In the genomic region with DNA sequence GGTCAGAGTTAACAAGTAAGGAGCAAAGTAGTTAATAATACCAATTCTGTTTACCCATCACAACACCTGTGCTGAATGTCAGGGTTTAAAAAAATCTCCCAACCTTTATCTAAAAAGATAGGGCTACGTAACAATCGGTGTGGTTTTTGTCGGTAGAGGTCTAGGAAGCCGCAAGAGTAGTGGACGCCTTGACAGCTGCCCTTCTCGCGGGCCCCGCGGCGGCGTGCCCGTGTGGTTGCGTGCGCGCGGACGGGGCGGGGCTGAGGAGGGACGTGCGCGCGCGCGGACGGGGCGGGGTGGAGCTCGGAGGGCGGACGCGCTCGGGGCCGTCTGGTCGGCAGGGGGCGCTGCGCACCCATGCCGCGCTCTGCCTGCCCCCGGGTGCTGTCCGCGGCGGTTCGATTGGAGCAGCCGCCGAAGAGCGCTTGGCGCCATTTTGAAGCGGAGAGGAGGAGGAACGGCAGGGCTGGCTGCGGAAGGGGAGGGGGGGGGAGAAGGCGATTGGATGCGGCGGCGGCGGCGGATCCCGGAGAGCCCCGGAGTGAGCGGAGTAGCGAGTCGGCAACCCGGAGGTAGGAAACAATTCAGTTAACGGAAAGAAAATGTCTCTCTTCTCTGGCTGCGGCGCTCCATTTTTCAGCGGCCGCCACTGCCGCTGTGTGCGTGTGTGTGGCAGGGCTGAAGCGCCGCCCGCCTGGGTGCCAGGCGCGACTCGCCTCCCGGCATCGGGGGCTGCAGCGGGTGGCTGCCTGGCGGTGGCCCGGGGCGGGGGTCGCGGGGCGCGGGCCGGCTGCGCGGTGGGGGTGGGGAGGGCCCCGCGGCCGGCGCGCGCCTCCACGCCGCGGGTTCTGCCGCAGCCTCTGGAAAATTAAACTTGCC, we compare ENCODE assay signal across 8 cellular contexts. TPM values are rescaled to one million over a fixed set of nuclear protein-coding genes. Genes with fewer than 3 reads are reported as not detected.
DNase-seq lines count a peak whose midpoint lies in the region; ATAC-seq and TF ChIP-seq lines count a peak whose summit lies in the region.

A gene with protein sequence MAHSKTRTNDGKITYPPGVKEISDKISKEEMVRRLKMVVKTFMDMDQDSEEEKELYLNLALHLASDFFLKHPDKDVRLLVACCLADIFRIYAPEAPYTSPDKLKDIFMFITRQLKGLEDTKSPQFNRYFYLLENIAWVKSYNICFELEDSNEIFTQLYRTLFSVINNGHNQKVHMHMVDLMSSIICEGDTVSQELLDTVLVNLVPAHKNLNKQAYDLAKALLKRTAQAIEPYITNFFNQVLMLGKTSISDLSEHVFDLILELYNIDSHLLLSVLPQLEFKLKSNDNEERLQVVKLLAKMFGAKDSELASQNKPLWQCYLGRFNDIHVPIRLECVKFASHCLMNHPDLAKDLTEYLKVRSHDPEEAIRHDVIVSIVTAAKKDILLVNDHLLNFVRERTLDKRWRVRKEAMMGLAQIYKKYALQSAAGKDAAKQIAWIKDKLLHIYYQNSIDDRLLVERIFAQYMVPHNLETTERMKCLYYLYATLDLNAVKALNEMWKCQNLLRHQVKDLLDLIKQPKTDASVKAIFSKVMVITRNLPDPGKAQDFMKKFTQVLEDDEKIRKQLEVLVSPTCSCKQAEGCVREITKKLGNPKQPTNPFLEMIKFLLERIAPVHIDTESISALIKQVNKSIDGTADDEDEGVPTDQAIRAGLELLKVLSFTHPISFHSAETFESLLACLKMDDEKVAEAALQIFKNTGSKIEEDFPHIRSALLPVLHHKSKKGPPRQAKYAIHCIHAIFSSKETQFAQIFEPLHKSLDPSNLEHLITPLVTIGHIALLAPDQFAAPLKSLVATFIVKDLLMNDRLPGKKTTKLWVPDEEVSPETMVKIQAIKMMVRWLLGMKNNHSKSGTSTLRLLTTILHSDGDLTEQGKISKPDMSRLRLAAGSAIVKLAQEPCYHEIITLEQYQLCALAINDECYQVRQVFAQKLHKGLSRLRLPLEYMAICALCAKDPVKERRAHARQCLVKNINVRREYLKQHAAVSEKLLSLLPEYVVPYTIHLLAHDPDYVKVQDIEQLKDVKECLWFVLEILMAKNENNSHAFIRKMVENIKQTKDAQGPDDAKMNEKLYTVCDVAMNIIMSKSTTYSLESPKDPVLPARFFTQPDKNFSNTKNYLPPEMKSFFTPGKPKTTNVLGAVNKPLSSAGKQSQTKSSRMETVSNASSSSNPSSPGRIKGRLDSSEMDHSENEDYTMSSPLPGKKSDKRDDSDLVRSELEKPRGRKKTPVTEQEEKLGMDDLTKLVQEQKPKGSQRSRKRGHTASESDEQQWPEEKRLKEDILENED (N-terminal part only) (plus strand): TSS at position 431 of the 879 bp plus-strand sequence. CDS start 62,321 bp downstream, outside the sequence.

- peaks cover 6% of the 10 kb centered on the region; the same call in 1 of the 2 replicates for H3K36me3 ChIP-seq in DOHH2 (ENCODE audit: control insufficient read depth, low read length)

- H3K27ac ChIP-seq in DOHH2 (ENCODE audit: low read depth, low read length) = peak within 1 kb of the TSS; percentile 77

- peaks cover 2% of the 10 kb centered on the region for H3K36me3 Mint-ChIP-seq in activated T-helper 1 cell treated with anti-CD3 and anti-CD28 coated beads, Interleukin-12 subunit alpha, Interleukin-12 subunit beta, Interleukin-2, Interleukin-4 antibody, amounts not matched to agents 30 ng/mL and 10 ng/mL and 1 ng/mL, durations not matched to agents 14 hours and 24 hours and 36 hours (ENCODE audit: low read depth)
- H3K36me3 Mint-ChIP-seq in naive B cell = no peaks in the 10 kb centered on the region
- no peaks in the 10 kb centered on the region for H3K36me3 Mint-ChIP-seq in stimulated activated memory B cell treated with anti-CD40 and anti-IgM and Interleukin-4, amounts not matched to agents 10 μg/mL and 1 μg/mL and 100 μg/mL, for 72 hours

- H3K4me3 Mint-ChIP-seq in activated T-helper 1 cell treated with anti-CD3 and anti-CD28 coated beads, Interleukin-12 subunit alpha, Interleukin-12 subunit beta, Interleukin-2, Interleukin-4 antibody, amounts not matched to agents 30 ng/mL and 10 ng/mL and 1 ng/mL, durations not matched to agents 14 hours and 24 hours and 36 hours = peak within 1 kb of the TSS; percentile 95
- H3K4me3 Mint-ChIP-seq in naive B cell = peak within 1 kb of the TSS; percentile 93 to 99 (median 96)
- peak within 1 kb of the TSS; percentile 93 for H3K4me3 Mint-ChIP-seq in stimulated activated memory B cell treated with anti-CD40 and anti-IgM and Interleukin-4, amounts not matched to agents 10 μg/mL and 1 μg/mL and 100 μg/mL, for 72 hours

- peaks cover 16% of the 10 kb centered on the region for H3K27me3 Mint-ChIP-seq in activated T-helper 1 cell treated with anti-CD3 and anti-CD28 coated beads, Interleukin-12 subunit alpha, Interleukin-12 subunit beta, Interleukin-2, Interleukin-4 antibody, amounts not matched to agents 30 ng/mL and 10 ng/mL and 1 ng/mL, durations not matched to agents 14 hours and 24 hours and 36 hours (ENCODE audit: insufficient read depth)
- peaks cover 0 to 11% (median 0%) of the 10 kb centered on the region in 3 donors for H3K27me3 Mint-ChIP-seq in naive B cell
- H3K27me3 Mint-ChIP-seq in stimulated activated memory B cell treated with anti-CD40 and anti-IgM and Interleukin-4, amounts not matched to agents 10 μg/mL and 1 μg/mL and 100 μg/mL, for 72 hours = no peaks in the 10 kb centered on the region

- DNase-seq in Kasumi-1 (lab: John Stamatoyannopoulos, UW) (peak; percentile 64 to 79), RKO (ENCODE audit: low spot score) (peak; percentile 93), fibroblast of gingiva (ENCODE audit: low read depth) (peak; percentile 96), naive B cell (peak; percentile 96)
- peak; percentile 93 for DNase-seq in activated T-helper 1 cell treated with anti-CD3 and anti-CD28 coated beads, Interleukin-12 subunit alpha, Interleukin-12 subunit beta, Interleukin-2, Interleukin-4 antibody, amounts not matched to agents 30 ng/mL and 10 ng/mL and 1 ng/mL, durations not matched to agents 14 hours and 24 hours and 36 hours (ENCODE audit: low spot score)

- peak within 1 kb of the TSS; percentile 96 for H3K27ac Mint-ChIP-seq in activated T-helper 1 cell treated with anti-CD3 and anti-CD28 coated beads, Interleukin-12 subunit alpha, Interleukin-12 subunit beta, Interleukin-2, Interleukin-4 antibody, amounts not matched to agents 30 ng/mL and 10 ng/mL and 1 ng/mL, durations not matched to agents 14 hours and 24 hours and 36 hours
- H3K27ac Mint-ChIP-seq in naive B cell = peak within 1 kb of the TSS; percentile 93 to 98 (median 96)
- H3K27ac Mint-ChIP-seq in stimulated activated memory B cell treated with anti-CD40 and anti-IgM and Interleukin-4, amounts not matched to agents 10 μg/mL and 1 μg/mL and 100 μg/mL, for 72 hours = peak within 1 kb of the TSS; percentile 89

- no peaks in the 10 kb centered on the region for H3K9me3 ChIP-seq in DOHH2 (ENCODE audit: control insufficient read depth, insufficient read depth, low read length)

- peak within 1 kb of the TSS; percentile 91 for H3K4me2 ChIP-seq in DOHH2 (ENCODE audit: low read length)

- H3K27me3 ChIP-seq in DOHH2 (ENCODE audit: control insufficient read depth, low read length) = no peaks in the 10 kb centered on the region

- peaks cover 18% of the 10 kb centered on the region for H4K20me1 ChIP-seq in DOHH2 (ENCODE audit: control insufficient read depth, insufficient read depth, low read depth, low read length)

- intact Hi-C loops in activated T-helper 1 cell treated with anti-CD3 and anti-CD28 coated beads, Interleukin-12 subunit alpha, Interleukin-12 subunit beta, Interleukin-2, Interleukin-4 antibody, amounts not matched to agents 30 ng/mL and 10 ng/mL and 1 ng/mL, durations not matched to agents 14 hours and 24 hours and 36 hours (cut with micrococcal nuclease) = loop anchor here (1.0 to 10.0 kb wide), 17 partner anchors 48 to 1231 kb away; partner anchors contain the start of genes BRCA2, FRY, N4BP2L2 and RFC3

- ATAC-seq in GM21825 (IDR thresholded peaks at IDR 0.05; ENCODE audit: unreplicated experiment) (peak; percentile 86), naive B cell (ENCODE audit: low read depth in 2 of 2) (peak; percentile 86)
- ATAC-seq in stimulated activated memory B cell treated with anti-CD40 and anti-IgM and Interleukin-4, amounts not matched to agents 10 μg/mL and 1 μg/mL and 100 μg/mL, for 72 hours = peak; percentile 98

- H3K4me1 Mint-ChIP-seq in activated T-helper 1 cell treated with anti-CD3 and anti-CD28 coated beads, Interleukin-12 subunit alpha, Interleukin-12 subunit beta, Interleukin-2, Interleukin-4 antibody, amounts not matched to agents 30 ng/mL and 10 ng/mL and 1 ng/mL, durations not matched to agents 14 hours and 24 hours and 36 hours (ENCODE audit: low read depth) = peaks cover 45% of the 10 kb centered on the region
- H3K4me1 Mint-ChIP-seq in naive B cell = peaks cover 22 to 41% (median 39%) of the 10 kb centered on the region in 3 donors
- peaks cover 44% of the 10 kb centered on the region for H3K4me1 Mint-ChIP-seq in stimulated activated memory B cell treated with anti-CD40 and anti-IgM and Interleukin-4, amounts not matched to agents 10 μg/mL and 1 μg/mL and 100 μg/mL, for 72 hours

- H3K9me3 Mint-ChIP-seq in activated T-helper 1 cell treated with anti-CD3 and anti-CD28 coated beads, Interleukin-12 subunit alpha, Interleukin-12 subunit beta, Interleukin-2, Interleukin-4 antibody, amounts not matched to agents 30 ng/mL and 10 ng/mL and 1 ng/mL, durations not matched to agents 14 hours and 24 hours and 36 hours = no peaks in the 10 kb centered on the region
- no peaks in the 10 kb centered on the region for H3K9me3 Mint-ChIP-seq in naive B cell
- no peaks in the 10 kb centered on the region for H3K9me3 Mint-ChIP-seq in stimulated activated memory B cell treated with anti-CD40 and anti-IgM and Interleukin-4, amounts not matched to agents 10 μg/mL and 1 μg/mL and 100 μg/mL, for 72 hours

- peak within 1 kb of the TSS; percentile 89 for H3K4me3 ChIP-seq in DOHH2 (ENCODE audit: low read length)

- peaks cover 43% of the 10 kb centered on the region for H3K79me2 ChIP-seq in DOHH2 (ENCODE audit: control insufficient read depth, low read length)

- H3K4me1 ChIP-seq in DOHH2 (ENCODE audit: control insufficient read depth, low read length) = peaks cover 28% of the 10 kb centered on the region

- no peaks in the 10 kb centered on the region for H3F3A ChIP-seq in DOHH2 (ENCODE audit: control insufficient read depth, insufficient read depth)

- TF ChIP-seq CTCF in DOHH2 (IDR thresholded peaks at IDR 0.05; ENCODE audit: low read depth, low read length, poor library complexity, severe bottlenecking) = peak; percentile 80

- H3K9me2 ChIP-seq in DOHH2 (replicated peaks; ENCODE audit: control insufficient read depth, low read length) = no peaks in the 10 kb centered on the region

RNA-seq across cellular contexts. Expression of the gene that starts here (rescaled TPM):
- 57.8 and 62.7 TPM in 2 replicates for total RNA-seq in activated T-helper 1 cell treated with anti-CD3 and anti-CD28 coated beads, Interleukin-12 subunit alpha, Interleukin-12 subunit beta, Interleukin-2, Interleukin-4 antibody, amounts not matched to agents 30 ng/mL and 10 ng/mL and 1 ng/mL, durations not matched to agents 14 hours and 24 hours and 36 hours
- polyA plus RNA-seq in naive B cell (ENCODE audit: low read depth in 6 of 6) = 10 to 100 TPM; 38.8 to 50.4 (median 43.0) TPM

Comparison
In these comparisons a context has a peak if more than half of its experiments do, and no peak if none do; other contexts are left out.
1. Peak in every context shown above with its lines: DNase-seq, ATAC-seq, H3K4me3 ChIP-seq and H3K27ac ChIP-seq.